Comparison of ENCODE assay signal across 8 cellular contexts in genomic region chr3:48556796-48557626, GRCh38. TPM values are rescaled to one million over a fixed set of nuclear protein-coding genes. Genes with fewer than 3 reads are reported as not detected.
DNase-seq lines count a peak whose midpoint lies in the region; ATAC-seq and TF ChIP-seq lines count a peak whose summit lies in the region.

Gene PFKFB4 (minus strand): TSS chr3:48556803. CDS start chr3:48556777, 26 bp downstream.

- H3K4me3 ChIP-seq in heart right ventricle (peak within 1 kb of the TSS in 9 of 10 donors; percentile 38 to 72 (median 62)), upper lobe of left lung (peak within 1 kb of the TSS; percentile 47 to 75 (median 60))

- H3K9me3 ChIP-seq in heart right ventricle (no peaks in the 10 kb centered on the region), upper lobe of left lung (no peaks in the 10 kb centered on the region)

- H3K27me3 ChIP-seq in heart right ventricle = no peaks in the 10 kb centered on the region
- no peaks in the 10 kb centered on the region for H3K27me3 ChIP-seq in upper lobe of left lung

- H3K4me1 ChIP-seq in heart right ventricle = peaks cover 9 to 79% (median 29%) of the 10 kb centered on the region in 9 donors
- H3K4me1 ChIP-seq in upper lobe of left lung = peaks cover 37 to 70% (median 51%) of the 10 kb centered on the region in 4 donors

- TF ChIP-seq CTCF in GM13977 (IDR thresholded peaks at IDR 0.05; ENCODE audit: extremely low read depth, insufficient read depth, missing control alignments) (no peak), heart right ventricle (IDR thresholded peaks at IDR 0.05) (peak in 2 of 9 donors; percentile 17 to 18), upper lobe of left lung (IDR thresholded peaks at IDR 0.05) (peak in 2 of 6 experiments; percentile 36 to 51)

- no peak for TF ChIP-seq EP300 in upper lobe of left lung (IDR thresholded peaks at IDR 0.05)

- H3K36me3 ChIP-seq in heart right ventricle = no peaks in the 10 kb centered on the region
- H3K36me3 ChIP-seq in upper lobe of left lung = no peaks in the 10 kb centered on the region

- 1% methylated on average over 51 to 53 of the region's 53 CpGs for WGBS in heart right ventricle, 2 donors
- WGBS in upper lobe of left lung, 2 donors = 1 to 2% methylated on average over 31 to 45 of the region's 53 CpGs

- ATAC-seq in HG02870 (IDR thresholded peaks at IDR 0.05; ENCODE audit: unreplicated experiment) (peak; percentile 82), heart right ventricle (peak; percentile 93 to 95 (median 94)), upper lobe of left lung (ENCODE audit: low FRiP score in 2 of 2) (peak; percentile 94 to 97)

- in situ Hi-C loops in GM13977 (cut with MboI; ENCODE audit: low pct_unique_long_range_greater_than_20kb, low sequenced_read_pairs, unreplicated experiment) = no loop called here

- intact Hi-C loops in heart right ventricle (cut with DNase I) = loop anchor here in 5 of 10 donors (2.0 to 10.0 kb wide), 4 partner anchors 50 to 282 kb away; partner anchors contain the start of genes UQCRC1 (in 2 of the 5), ATRIP (in 1 of the 5) and SLC26A6 (in 1 of the 5)
- intact Hi-C loops in posterior cingulate gyrus (cut with DNase I) = loop anchor here (5.0 kb wide), 1 partner anchor 110 kb away; the partner anchor contains the start of gene ATRIP

- peak in 2 of 4 donors; percentile 31 to 49 for TF ChIP-seq POLR2A in upper lobe of left lung (IDR thresholded peaks at IDR 0.05)

- H3K27ac ChIP-seq in heart right ventricle (peak within 1 kb of the TSS in 9 of 10 donors; percentile 52 to 86 (median 63)), upper lobe of left lung (peak within 1 kb of the TSS; percentile 51 to 87 (median 72))

- DNase-seq in GM13977 (ENCODE audit: low spot score) (peak; percentile 98), NCI-H146 (lab: John Stamatoyannopoulos, UW) (peak; percentile 98), T-helper 1 cell (peak; percentile 98 to 99 (median 99)), amniotic stem cell (lab: John Stamatoyannopoulos, UW) (peak; percentile 99), heart right ventricle (peak; percentile 99), posterior cingulate gyrus (peak; percentile 99 to 100 (median 100)), upper lobe of left lung (peak; percentile 99 to 100)

RNA-seq across cellular contexts. Expression of gene PFKFB4, which starts in this region (rescaled TPM):
- total RNA-seq in heart right ventricle = 1 to 10 TPM in 6 of 10 donors, under 1 TPM in 4; 0.40 to 7.7 (median 1.5) TPM
- polyA plus RNA-seq in heart right ventricle = 1 to 10 TPM in 1 of 2 donors, under 1 TPM in 1; 0.74 to 1.0 TPM
- total RNA-seq in upper lobe of left lung = 10 to 100 TPM in 3 of 6 donors, 1 to 10 TPM in 3; 5.9 to 16.8 (median 9.8) TPM

Comparison
In these comparisons a context has a peak if more than half of its experiments do, and no peak if none do; other contexts are left out.
1. Peak in every context shown above with its lines: DNase-seq, ATAC-seq, H3K4me3 ChIP-seq and H3K27ac ChIP-seq.